ENCODE assay signal across 2 cellular contexts in the genomic region with DNA sequence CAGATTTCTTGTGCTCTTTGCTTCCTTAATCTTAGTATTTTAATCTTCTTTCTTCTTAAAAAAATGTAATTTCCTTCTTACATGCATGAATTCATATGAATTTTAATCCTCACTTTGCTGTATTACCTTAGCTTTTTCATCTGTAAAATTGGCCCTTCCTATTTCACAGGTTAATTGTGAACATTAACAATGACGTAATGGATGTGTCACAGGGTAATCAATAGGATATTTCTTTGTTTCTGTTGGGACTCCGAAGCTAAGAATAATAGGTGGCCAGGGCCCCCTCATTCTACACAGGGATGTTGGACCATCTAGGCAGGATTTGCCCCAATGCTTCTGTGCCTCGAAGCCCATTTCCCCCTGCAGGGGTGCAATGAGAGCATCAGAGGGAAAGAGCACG.
TF ChIP-seq lines count a peak whose summit lies in the region.

No MANE protein-coding gene starts in this region.

TF ChIP-seq in GM23338, 12 proteins besides CTCF, POLR2A, EP300 and RAD21 (continued from another document):
- TF ChIP-seq, protein P1, sequence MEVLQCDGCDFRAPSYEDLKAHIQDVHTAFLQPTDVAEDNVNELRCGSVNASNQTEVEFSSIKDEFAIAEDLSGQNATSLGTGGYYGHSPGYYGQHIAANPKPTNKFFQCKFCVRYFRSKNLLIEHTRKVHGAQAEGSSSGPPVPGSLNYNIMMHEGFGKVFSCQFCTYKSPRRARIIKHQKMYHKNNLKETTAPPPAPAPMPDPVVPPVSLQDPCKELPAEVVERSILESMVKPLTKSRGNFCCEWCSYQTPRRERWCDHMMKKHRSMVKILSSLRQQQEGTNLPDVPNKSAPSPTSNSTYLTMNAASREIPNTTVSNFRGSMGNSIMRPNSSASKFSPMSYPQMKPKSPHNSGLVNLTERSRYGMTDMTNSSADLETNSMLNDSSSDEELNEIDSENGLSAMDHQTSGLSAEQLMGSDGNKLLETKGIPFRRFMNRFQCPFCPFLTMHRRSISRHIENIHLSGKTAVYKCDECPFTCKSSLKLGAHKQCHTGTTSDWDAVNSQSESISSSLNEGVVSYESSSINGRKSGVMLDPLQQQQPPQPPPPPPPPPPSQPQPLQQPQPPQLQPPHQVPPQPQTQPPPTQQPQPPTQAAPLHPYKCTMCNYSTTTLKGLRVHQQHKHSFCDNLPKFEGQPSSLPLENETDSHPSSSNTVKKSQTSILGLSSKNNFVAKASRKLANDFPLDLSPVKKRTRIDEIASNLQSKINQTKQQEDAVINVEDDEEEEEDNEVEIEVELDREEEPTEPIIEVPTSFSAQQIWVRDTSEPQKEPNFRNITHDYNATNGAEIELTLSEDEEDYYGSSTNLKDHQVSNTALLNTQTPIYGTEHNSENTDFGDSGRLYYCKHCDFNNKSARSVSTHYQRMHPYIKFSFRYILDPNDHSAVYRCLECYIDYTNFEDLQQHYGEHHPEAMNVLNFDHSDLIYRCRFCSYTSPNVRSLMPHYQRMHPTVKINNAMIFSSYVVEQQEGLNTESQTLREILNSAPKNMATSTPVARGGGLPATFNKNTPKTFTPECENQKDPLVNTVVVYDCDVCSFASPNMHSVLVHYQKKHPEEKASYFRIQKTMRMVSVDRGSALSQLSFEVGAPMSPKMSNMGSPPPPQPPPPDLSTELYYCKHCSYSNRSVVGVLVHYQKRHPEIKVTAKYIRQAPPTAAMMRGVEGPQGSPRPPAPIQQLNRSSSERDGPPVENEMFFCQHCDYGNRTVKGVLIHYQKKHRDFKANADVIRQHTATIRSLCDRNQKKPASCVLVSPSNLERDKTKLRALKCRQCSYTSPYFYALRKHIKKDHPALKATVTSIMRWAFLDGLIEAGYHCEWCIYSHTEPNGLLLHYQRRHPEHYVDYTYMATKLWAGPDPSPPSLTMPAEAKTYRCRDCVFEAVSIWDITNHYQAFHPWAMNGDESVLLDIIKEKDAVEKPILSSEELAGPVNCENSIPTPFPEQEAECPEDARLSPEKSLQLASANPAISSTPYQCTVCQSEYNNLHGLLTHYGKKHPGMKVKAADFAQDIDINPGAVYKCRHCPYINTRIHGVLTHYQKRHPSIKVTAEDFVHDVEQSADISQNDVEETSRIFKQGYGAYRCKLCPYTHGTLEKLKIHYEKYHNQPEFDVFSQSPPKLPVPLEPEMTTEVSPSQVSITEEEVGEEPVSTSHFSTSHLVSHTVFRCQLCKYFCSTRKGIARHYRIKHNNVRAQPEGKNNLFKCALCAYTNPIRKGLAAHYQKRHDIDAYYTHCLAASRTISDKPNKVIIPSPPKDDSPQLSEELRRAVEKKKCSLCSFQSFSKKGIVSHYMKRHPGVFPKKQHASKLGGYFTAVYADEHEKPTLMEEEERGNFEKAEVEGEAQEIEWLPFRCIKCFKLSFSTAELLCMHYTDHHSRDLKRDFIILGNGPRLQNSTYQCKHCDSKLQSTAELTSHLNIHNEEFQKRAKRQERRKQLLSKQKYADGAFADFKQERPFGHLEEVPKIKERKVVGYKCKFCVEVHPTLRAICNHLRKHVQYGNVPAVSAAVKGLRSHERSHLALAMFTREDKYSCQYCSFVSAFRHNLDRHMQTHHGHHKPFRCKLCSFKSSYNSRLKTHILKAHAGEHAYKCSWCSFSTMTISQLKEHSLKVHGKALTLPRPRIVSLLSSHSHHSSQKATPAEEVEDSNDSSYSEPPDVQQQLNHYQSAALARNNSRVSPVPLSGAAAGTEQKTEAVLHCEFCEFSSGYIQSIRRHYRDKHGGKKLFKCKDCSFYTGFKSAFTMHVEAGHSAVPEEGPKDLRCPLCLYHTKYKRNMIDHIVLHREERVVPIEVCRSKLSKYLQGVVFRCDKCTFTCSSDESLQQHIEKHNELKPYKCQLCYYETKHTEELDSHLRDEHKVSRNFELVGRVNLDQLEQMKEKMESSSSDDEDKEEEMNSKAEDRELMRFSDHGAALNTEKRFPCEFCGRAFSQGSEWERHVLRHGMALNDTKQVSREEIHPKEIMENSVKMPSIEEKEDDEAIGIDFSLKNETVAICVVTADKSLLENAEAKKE (CRISPR knock-in tag; IDR thresholded peaks at IDR 0.05) = no peak
- TF ChIP-seq STAT1 (IDR thresholded peaks at IDR 0.05; ENCODE audit: unreplicated experiment) (no peak), EZH2 (IDR thresholded peaks at IDR 0.05; ENCODE audit: low read depth, unreplicated experiment) (no peak), NANOG (IDR thresholded peaks at IDR 0.05; ENCODE audit: borderline replicate concordance) (no peak), EZH2phosphoT487 (IDR thresholded peaks at IDR 0.05; ENCODE audit: unreplicated experiment) (no peak), JUNB (IDR thresholded peaks at IDR 0.05; ENCODE audit: unreplicated experiment) (no peak), ZNF114 (CRISPR knock-in tag; IDR thresholded peaks at IDR 0.05) (no peak), REST (IDR thresholded peaks at IDR 0.05; ENCODE audit: unreplicated experiment) (no peak)
- TF ChIP-seq, protein P2, sequence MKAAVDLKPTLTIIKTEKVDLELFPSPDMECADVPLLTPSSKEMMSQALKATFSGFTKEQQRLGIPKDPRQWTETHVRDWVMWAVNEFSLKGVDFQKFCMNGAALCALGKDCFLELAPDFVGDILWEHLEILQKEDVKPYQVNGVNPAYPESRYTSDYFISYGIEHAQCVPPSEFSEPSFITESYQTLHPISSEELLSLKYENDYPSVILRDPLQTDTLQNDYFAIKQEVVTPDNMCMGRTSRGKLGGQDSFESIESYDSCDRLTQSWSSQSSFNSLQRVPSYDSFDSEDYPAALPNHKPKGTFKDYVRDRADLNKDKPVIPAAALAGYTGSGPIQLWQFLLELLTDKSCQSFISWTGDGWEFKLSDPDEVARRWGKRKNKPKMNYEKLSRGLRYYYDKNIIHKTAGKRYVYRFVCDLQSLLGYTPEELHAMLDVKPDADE (IDR thresholded peaks at IDR 0.05) = no peak

TF ChIP-seq in GM12878, 131 proteins besides CTCF, POLR2A, EP300 and RAD21:
- TF ChIP-seq, protein P3, sequence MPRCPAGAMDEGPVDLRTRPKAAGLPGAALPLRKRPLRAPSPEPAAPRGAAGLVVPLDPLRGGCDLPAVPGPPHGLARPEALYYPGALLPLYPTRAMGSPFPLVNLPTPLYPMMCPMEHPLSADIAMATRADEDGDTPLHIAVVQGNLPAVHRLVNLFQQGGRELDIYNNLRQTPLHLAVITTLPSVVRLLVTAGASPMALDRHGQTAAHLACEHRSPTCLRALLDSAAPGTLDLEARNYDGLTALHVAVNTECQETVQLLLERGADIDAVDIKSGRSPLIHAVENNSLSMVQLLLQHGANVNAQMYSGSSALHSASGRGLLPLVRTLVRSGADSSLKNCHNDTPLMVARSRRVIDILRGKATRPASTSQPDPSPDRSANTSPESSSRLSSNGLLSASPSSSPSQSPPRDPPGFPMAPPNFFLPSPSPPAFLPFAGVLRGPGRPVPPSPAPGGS (IDR thresholded peaks at IDR 0.05; ENCODE audit: borderline replicate concordance, insufficient read depth, low read depth, low read length, poor library complexity, severe bottlenecking) = no peak
- TF ChIP-seq USF2 (IDR thresholded peaks at IDR 0.05; ENCODE audit: borderline replicate concordance, low read depth, low read length) = no peak
- peak; percentile 75 for TF ChIP-seq ATF7 (IDR thresholded peaks at IDR 0.05; ENCODE audit: low read depth)
